10 cellular contexts compared by ENCODE assay signal in the genomic region with DNA sequence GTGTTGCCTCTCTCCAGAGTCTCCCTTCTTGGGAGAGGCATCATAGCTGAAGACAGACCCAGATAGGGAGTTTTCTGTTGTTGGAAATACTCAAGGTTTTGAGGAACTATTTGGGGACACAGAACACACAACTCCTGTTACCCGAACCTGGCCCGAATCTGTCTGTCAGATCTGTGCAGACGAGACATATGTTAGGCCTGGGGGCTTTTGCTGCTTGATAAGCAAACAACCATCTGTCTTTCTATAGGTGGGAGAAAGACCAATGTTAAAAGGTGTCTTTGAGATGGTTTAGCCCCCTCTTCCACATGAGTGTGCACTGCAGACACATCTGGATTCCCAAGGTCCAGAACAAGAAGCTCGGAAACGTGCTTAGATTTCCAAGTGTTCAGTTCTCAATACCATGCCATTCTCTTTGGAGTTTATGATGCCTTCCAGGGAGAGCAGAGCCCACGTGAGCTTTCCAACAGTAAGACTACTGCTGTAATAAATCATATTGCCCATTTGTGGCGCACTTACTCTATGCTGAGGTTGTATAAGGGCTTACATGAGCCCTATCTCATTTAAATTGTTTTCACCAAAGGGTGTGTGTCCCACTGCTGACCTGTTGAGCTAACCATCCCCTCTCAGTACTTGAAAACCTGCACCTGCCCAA. TPM values are rescaled to one million over a fixed set of nuclear protein-coding genes. Genes with fewer than 3 reads are reported as not detected.
DNase-seq lines count a peak whose midpoint lies in the region; ATAC-seq and TF ChIP-seq lines count a peak whose summit lies in the region.
"Had no signal": no experiment of that assay in that cellular context is flagged by ENCODE, and none has a peak within 500 bp of the region (broad histone marks: within the 10 kb centered on the region; RNA-seq: fewer than 3 reads in every experiment).

No MANE protein-coding gene starts in this region.

- no peak for TF ChIP-seq POLR2A in esophagus muscularis mucosa (IDR thresholded peaks at IDR 0.05; ENCODE audit: low read depth)

- peaks cover 7 to 63% (median 54%) of the 10 kb centered on the region in 4 donors for H3K4me1 ChIP-seq in esophagus muscularis mucosa

- TF ChIP-seq EP300 in esophagus muscularis mucosa (IDR thresholded peaks at IDR 0.05) = no peak

- ATAC-seq in HG03432 (IDR thresholded peaks at IDR 0.05; ENCODE audit: unreplicated experiment) (no peak), HG02571 (IDR thresholded peaks at IDR 0.05; ENCODE audit: unreplicated experiment) (no peak)
- ATAC-seq: natural killer cell treated with Interleukin-12 subunit alpha and Interleukin-12 subunit beta and Interleukin-15 and Interleukin-18, amount 100 ng/mL, for 72 hours had no signal

- H3K4me3 ChIP-seq in esophagus muscularis mucosa = no peak overlapping the region

- peak; percentile 42 for DNase-seq in activated CD8-positive, alpha-beta memory T cell treated with anti-CD3 and anti-CD28 coated beads, Interleukin-2, amount 50 U/mL, for 48 hours
- no peak for DNase-seq in activated CD8-positive, alpha-beta memory T cell treated with anti-CD3 and anti-CD28 coated beads for 24 hours
- DNase-seq in MV-4-11 (lab: John Stamatoyannopoulos, UW) (peak; percentile 38), esophagus muscularis mucosa (ENCODE audit: extremely low spot score) (no peak), ureter (ENCODE audit: low spot score) (peak; percentile 29), NCI-H146 treated with DMSO at 0.1 percent for 48 hours (lab: John Stamatoyannopoulos, UW; ENCODE audit: unreplicated experiment) (no peak)
- DNase-seq: NCI-H187 had no signal

- peak overlapping the region; percentile 79 to 98 (median 92) for H3K27ac ChIP-seq in esophagus muscularis mucosa (replicated peaks in 1 of 4)

- intact Hi-C loops in esophagus muscularis mucosa (cut with DNase I) = loop anchor here (2.0 kb wide), 1 partner anchor 408 kb away; no protein-coding TSS in a partner anchor

- H3K36me3 ChIP-seq in esophagus muscularis mucosa = no peaks in the 10 kb centered on the region

- TF ChIP-seq CTCF in esophagus muscularis mucosa (IDR thresholded peaks at IDR 0.05) = no peak

- 86% methylated on average over 7 of the region's 7 CpGs for WGBS in esophagus muscularis mucosa

- H3K9me3 ChIP-seq in esophagus muscularis mucosa = no peaks in the 10 kb centered on the region

- no peaks in the 10 kb centered on the region for H3K27me3 ChIP-seq in esophagus muscularis mucosa

RNA-seq across cellular contexts. Expression of a gene that starts 3.8 kb away (rescaled TPM):
- total RNA-seq in esophagus muscularis mucosa (10 to 100 TPM; 36.6 to 57.7 (median 43.5) TPM), ureter (84.4 TPM)

RNA-seq across cellular contexts. Expression of a gene that starts 45.3 kb away (rescaled TPM):
- total RNA-seq in esophagus muscularis mucosa = 10 to 100 TPM; 29.0 to 59.0 (median 50.5) TPM
- 50.4 TPM for total RNA-seq in ureter

Comparison
In these comparisons a context has a peak if more than half of its experiments do, and no peak if none do; other contexts are left out.
1. DNase-seq: peak in activated CD8-positive, alpha-beta memory T cell treated with anti-CD3 and anti-CD28 coated beads, Interleukin-2, amount 50 U/mL, for 48 hours (single experiment), MV-4-11 (single experiment) and ureter (single experiment); none in activated CD8-positive, alpha-beta memory T cell treated with anti-CD3 and anti-CD28 coated beads for 24 hours (single experiment), esophagus muscularis mucosa (single experiment) and NCI-H146 treated with DMSO at 0.1 percent for 48 hours (single experiment).